8 cellular contexts compared by ENCODE assay signal in the genomic region with DNA sequence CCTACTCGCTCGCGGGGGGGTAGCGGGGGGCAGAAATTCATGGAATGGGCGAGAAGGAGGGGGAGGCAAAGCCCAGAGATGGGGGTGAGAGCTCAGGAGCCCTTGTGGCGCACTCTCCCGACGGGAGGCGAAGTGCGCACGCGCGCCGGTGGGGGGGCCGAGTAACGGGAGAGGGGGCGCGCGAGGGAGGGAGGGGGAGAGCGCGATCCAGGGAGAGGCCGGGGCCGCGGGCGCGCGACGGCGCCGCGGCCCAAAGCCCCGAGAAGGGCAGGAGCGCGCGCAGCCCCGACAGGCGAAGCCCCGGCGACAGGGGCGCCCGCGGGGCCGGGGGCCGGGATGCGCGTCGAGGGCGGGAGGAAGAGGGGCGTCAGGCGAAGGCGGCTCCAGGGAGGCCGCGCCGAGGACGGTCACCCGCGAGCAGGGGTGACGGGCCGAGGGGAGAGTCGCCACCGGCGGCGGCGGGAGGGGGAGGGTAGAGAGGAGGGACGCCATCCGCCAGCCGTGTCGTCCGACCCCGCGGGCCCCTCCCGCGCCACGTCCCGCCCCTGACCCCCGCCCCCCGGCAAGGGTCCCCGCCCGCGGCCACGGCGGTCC. TPM values are rescaled to one million over a fixed set of nuclear protein-coding genes. Genes with fewer than 3 reads are reported as not detected.
A peak's percentile ranks its signal among the peaks of the same experiment; 100 is the strongest.
DNase-seq lines count a peak whose midpoint lies in the region; FAIRE-seq and TF ChIP-seq lines count a peak whose summit lies in the region.

No MANE protein-coding gene starts in this region.

- no peak overlapping the region for H3K4ac ChIP-seq in neuronal stem cell (ENCODE audit: low read length)

- POLR2A ChIA-PET in RWPE1 (lab: Yijun Ruan, JAX; ENCODE audit: low non-redundant PET): no interaction called here

- H3K27ac ChIP-seq in RWPE1 (peak overlapping the region; percentile 82), neuronal stem cell (replicated peaks; ENCODE audit: low read length) (peak overlapping the region; percentile 72)

- no peak overlapping the region for H2AK5ac ChIP-seq in neuronal stem cell (ENCODE audit: low read depth, low read length)

- H3K79me1 ChIP-seq in neuronal stem cell (ENCODE audit: low read depth, low read length): peaks cover 2% of the 10 kb centered on the region

- H4K8ac ChIP-seq in neuronal stem cell (ENCODE audit: low read depth, low read length): no peak overlapping the region

- H3K4me1 ChIP-seq in neuronal stem cell (ENCODE audit: control insufficient read depth in 2 of 2, insufficient read depth in 1 of 2, low read depth in 1 of 2, low read length in 2 of 2): peaks cover 3 to 17% of the 10 kb centered on the region in 2 donors

- no peak overlapping the region for H2BK5ac ChIP-seq in neuronal stem cell (ENCODE audit: low read length)

- peak overlapping the region; percentile 45 for H3K4me2 ChIP-seq in neuronal stem cell (ENCODE audit: insufficient read depth, low read length, poor library complexity, severe bottlenecking)

- H2BK15ac ChIP-seq in neuronal stem cell (ENCODE audit: low read length): no peak overlapping the region

- H4K91ac ChIP-seq in neuronal stem cell (ENCODE audit: low read depth, low read length, poor library complexity): no peak overlapping the region

- peak; percentile 62 for DNase-seq in COR-L47 (lab: John Stamatoyannopoulos, UW)
- DNase-seq in GM20000 (ENCODE audit: low spot score): peak; percentile 86
- peak; percentile 72 for DNase-seq in HTR-8/SVneo (ENCODE audit: insufficient read length, low spot score)
- peak; percentile 67 for DNase-seq in RWPE1 (ENCODE audit: low spot score)
- DNase-seq in activated naive CD4-positive, alpha-beta T cell (lab: John Stamatoyannopoulos, UW): peak; percentile 7 to 64 (median 37)
- peak; percentile 52 for DNase-seq in foreskin melanocyte
- DNase-seq in neuronal stem cell (ENCODE audit: low spot score): peak; percentile 75
- DNase-seq in superior temporal gyrus (ENCODE audit: extremely low spot score): peak; percentile 58

- no peak overlapping the region for H3K14ac ChIP-seq in neuronal stem cell (ENCODE audit: low read length)

- H3K9me3 ChIP-seq in neuronal stem cell (replicated peaks in 1 of 2; ENCODE audit: control insufficient read depth in 2 of 2, insufficient read depth in 1 of 2, low read depth in 1 of 2, low read length in 2 of 2): no peaks in the 10 kb centered on the region

- CTCF ChIA-PET in RWPE1 (lab: Yijun Ruan, JAX): interaction anchor here (0.6 kb wide), 1 partner anchor 8 kb away, joined by 3 read pairs; no protein-coding TSS in a partner anchor

- H2AFZ ChIP-seq in neuronal stem cell (ENCODE audit: low read length): peak overlapping the region; percentile 69

- no peak for FAIRE-seq in HTR-8/SVneo (lab: Jason Lieb, UNC)

- peaks cover 0 to 4% (median 0%) of the 10 kb centered on the region in 3 experiments for H3K27me3 ChIP-seq in neuronal stem cell (ENCODE audit: control insufficient read depth in 3 of 3, insufficient read depth in 3 of 3, low read depth in 1 of 3, low read length in 3 of 3)

- no peak overlapping the region for H2BK120ac ChIP-seq in neuronal stem cell (ENCODE audit: low read depth, low read length)

- peaks cover 0 to 6% of the 10 kb centered on the region in 2 donors for H3K36me3 ChIP-seq in neuronal stem cell (replicated peaks in 1 of 2; ENCODE audit: control insufficient read depth in 2 of 2, insufficient read depth in 2 of 2, low read length in 2 of 2)

- WGBS in neuronal stem cell (ENCODE audit: extremely low coverage in 2 of 2, insufficient read length in 2 of 2, insufficient replicate concordance in 1 of 2), 2 donors: no CpG with 5 or more reads among the region's 82 CpGs

- peak overlapping the region; percentile 92 for H3K9ac ChIP-seq in neuronal stem cell (ENCODE audit: low read depth, low read length, poor library complexity)

- no peak overlapping the region for H3K23ac ChIP-seq in neuronal stem cell (ENCODE audit: low read depth, low read length, poor library complexity)

- TF ChIP-seq CTCF in GM20000 (IDR thresholded peaks at IDR 0.05; ENCODE audit: extremely low read depth, missing control alignments): no peak
- TF ChIP-seq CTCF in RWPE1 (conservative IDR thresholded peaks at IDR 0.05; ENCODE audit: low read depth): no peak

- H3K18ac ChIP-seq in neuronal stem cell (ENCODE audit: low read length): peak overlapping the region; percentile 87

- H3K4me3 ChIP-seq in neuronal stem cell (ENCODE audit: low read length in 2 of 2): peak overlapping the region; percentile 51 to 94

- H2BK12ac ChIP-seq in neuronal stem cell (ENCODE audit: low read length): no peak overlapping the region

RNA-seq across cellular contexts. Expression of a gene that starts 0.4 kb away (rescaled TPM):
- 22.8 TPM for polyA plus RNA-seq in neuronal stem cell (2013, experiment 1 of 2)
- polyA plus RNA-seq in neuronal stem cell (2013, experiment 2 of 2): 23.1 TPM

RNA-seq across cellular contexts. Expression of a gene that starts 46.9 kb away (rescaled TPM):
- polyA plus RNA-seq in neuronal stem cell (2013, experiment 1 of 2): not detected
- polyA plus RNA-seq in neuronal stem cell (2013, experiment 2 of 2): not detected

Comparison
In these comparisons a context has a peak if more than half of its experiments do, and no peak if none do; other contexts are left out.
1. Peak in every context shown above with its lines: DNase-seq, H3K4me3 ChIP-seq and H3K27ac ChIP-seq.